ENCODE assay signal across 1 cellular context in genomic region chr14:35292051-35292769, GRCh38.
A peak's percentile ranks its signal among the peaks of the same experiment; 100 is the strongest.
TF ChIP-seq lines count a peak whose summit lies in the region.

Gene PSMA6, plus strand, starts transcription at chr14:35292382. Its CDS starts 95 bp downstream, at chr14:35292477.

TF ChIP-seq in HepG2, 621 proteins besides CTCF, POLR2A, EP300 and RAD21 (continued from another document and continues in another):
- TF ChIP-seq NR2F2 (IDR thresholded peaks at IDR 0.05; ENCODE audit: borderline replicate concordance, low read depth): peak; percentile 28; the same call in 1 of the 2 replicates
- no peak; the same call in 1 of the 2 replicates for TF ChIP-seq ZBTB21 (CRISPR knock-in tag; IDR thresholded peaks at IDR 0.05)
- TF ChIP-seq TFDP2 (CRISPR knock-in tag; IDR thresholded peaks at IDR 0.05): peak; percentile 97
- TF ChIP-seq, protein P1, sequence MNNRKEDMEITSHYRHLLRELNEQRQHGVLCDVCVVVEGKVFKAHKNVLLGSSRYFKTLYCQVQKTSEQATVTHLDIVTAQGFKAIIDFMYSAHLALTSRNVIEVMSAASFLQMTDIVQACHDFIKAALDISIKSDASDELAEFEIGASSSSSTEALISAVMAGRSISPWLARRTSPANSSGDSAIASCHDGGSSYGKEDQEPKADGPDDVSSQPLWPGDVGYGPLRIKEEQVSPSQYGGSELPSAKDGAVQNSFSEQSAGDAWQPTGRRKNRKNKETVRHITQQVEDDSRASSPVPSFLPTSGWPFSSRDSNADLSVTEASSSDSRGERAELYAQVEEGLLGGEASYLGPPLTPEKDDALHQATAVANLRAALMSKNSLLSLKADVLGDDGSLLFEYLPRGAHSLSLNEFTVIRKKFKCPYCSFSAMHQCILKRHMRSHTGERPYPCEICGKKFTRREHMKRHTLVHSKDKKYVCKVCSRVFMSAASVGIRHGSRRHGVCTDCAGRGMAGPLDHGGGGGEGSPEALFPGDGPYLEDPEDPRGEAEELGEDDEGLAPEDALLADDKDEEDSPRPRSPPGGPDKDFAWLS (CRISPR knock-in tag; IDR thresholded peaks at IDR 0.05; ENCODE audit: borderline replicate concordance): peak; percentile 97
- TF ChIP-seq KMT2A (CRISPR knock-in tag; IDR thresholded peaks at IDR 0.05): peak; percentile 100
- TF ChIP-seq ZKSCAN1 (IDR thresholded peaks at IDR 0.05; ENCODE audit: low read length): peak; percentile 42; the same call in 1 of the 2 replicates
- peak; percentile 99 for TF ChIP-seq FOXC1 (CRISPR knock-in tag; IDR thresholded peaks at IDR 0.05; ENCODE audit: borderline replicate concordance)
- TF ChIP-seq MEIS2 (CRISPR knock-in tag; IDR thresholded peaks at IDR 0.05): peak; percentile 84
- peak; percentile 91 for TF ChIP-seq MED1 (CRISPR knock-in tag; IDR thresholded peaks at IDR 0.05)
- TF ChIP-seq TSC22D2 (CRISPR knock-in tag; IDR thresholded peaks at IDR 0.05; ENCODE audit: borderline replicate concordance): 0 out of 2 replicates have a peak, but pooled peaks have one; percentile 95
- TF ChIP-seq ETV6 (CRISPR knock-in tag; conservative IDR thresholded peaks at IDR 0.05): peak; percentile 90
- TF ChIP-seq ZNF580 (CRISPR knock-in tag; IDR thresholded peaks at IDR 0.05; ENCODE audit: borderline replicate concordance, low read depth): peak; percentile 88; the same call in 1 of the 2 replicates
- peak; percentile 98 for TF ChIP-seq THAP9 (CRISPR knock-in tag; IDR thresholded peaks at IDR 0.05; ENCODE audit: borderline replicate concordance)
- TF ChIP-seq, protein P2, sequence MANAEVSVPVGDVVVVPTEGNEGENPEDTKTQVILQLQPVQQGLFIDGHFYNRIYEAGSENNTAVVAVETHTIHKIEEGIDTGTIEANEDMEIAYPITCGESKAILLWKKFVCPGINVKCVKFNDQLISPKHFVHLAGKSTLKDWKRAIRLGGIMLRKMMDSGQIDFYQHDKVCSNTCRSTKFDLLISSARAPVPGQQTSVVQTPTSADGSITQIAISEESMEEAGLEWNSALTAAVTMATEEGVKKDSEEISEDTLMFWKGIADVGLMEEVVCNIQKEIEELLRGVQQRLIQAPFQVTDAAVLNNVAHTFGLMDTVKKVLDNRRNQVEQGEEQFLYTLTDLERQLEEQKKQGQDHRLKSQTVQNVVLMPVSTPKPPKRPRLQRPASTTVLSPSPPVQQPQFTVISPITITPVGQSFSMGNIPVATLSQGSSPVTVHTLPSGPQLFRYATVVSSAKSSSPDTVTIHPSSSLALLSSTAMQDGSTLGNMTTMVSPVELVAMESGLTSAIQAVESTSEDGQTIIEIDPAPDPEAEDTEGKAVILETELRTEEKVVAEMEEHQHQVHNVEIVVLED (CRISPR knock-in tag; IDR thresholded peaks at IDR 0.05; ENCODE audit: borderline replicate concordance): peak; percentile 91
- TF ChIP-seq ATF2 (CRISPR knock-in tag; IDR thresholded peaks at IDR 0.05): peak; percentile 90; the same call in 1 of the 2 replicates
- TF ChIP-seq TARDBP (CRISPR knock-in tag; IDR thresholded peaks at IDR 0.05): peak; percentile 96
- TF ChIP-seq ZNF468 (CRISPR knock-in tag; IDR thresholded peaks at IDR 0.05): no peak; the same call in 1 of the 2 replicates
- peak; percentile 92 for TF ChIP-seq ZNF761 (CRISPR knock-in tag; conservative IDR thresholded peaks at IDR 0.05)
- peak; percentile 99 for TF ChIP-seq AGO2 (optimal IDR thresholded peaks at IDR 0.05; ENCODE audit: low read depth, low read length)
- peak; percentile 86 for TF ChIP-seq KDM4B (CRISPR knock-in tag; IDR thresholded peaks at IDR 0.05)
- peak; percentile 81; the same call in 1 of the 2 replicates for TF ChIP-seq CREBL2 (CRISPR knock-in tag; IDR thresholded peaks at IDR 0.05; ENCODE audit: borderline replicate concordance)
- no peak for TF ChIP-seq PRPF4 (IDR thresholded peaks at IDR 0.05; ENCODE audit: low read depth, low read length, poor library complexity, severe bottlenecking)
- peak; percentile 98 for TF ChIP-seq ZNF782 (CRISPR knock-in tag; IDR thresholded peaks at IDR 0.05; ENCODE audit: borderline replicate concordance)
- peak; percentile 64; the same call in 1 of the 2 replicates for TF ChIP-seq NR1H2 (CRISPR knock-in tag; IDR thresholded peaks at IDR 0.05; ENCODE audit: borderline replicate concordance, low read depth)
- TF ChIP-seq ZC3H4 (CRISPR knock-in tag; IDR thresholded peaks at IDR 0.05; ENCODE audit: borderline replicate concordance): peak; percentile 7; the same call in 1 of the 2 replicates
- TF ChIP-seq NPAS2 (CRISPR knock-in tag; IDR thresholded peaks at IDR 0.05; ENCODE audit: borderline replicate concordance): no peak
- TF ChIP-seq ZNF709 (CRISPR knock-in tag; IDR thresholded peaks at IDR 0.05): peak; percentile 98
- TF ChIP-seq POLR2G (IDR thresholded peaks at IDR 0.05; ENCODE audit: low read depth, low read length): peak; percentile 99
- TF ChIP-seq ELF4 (CRISPR knock-in tag; IDR thresholded peaks at IDR 0.05; ENCODE audit: borderline replicate concordance): peak; percentile 96
- TF ChIP-seq TIGD3 (CRISPR knock-in tag; IDR thresholded peaks at IDR 0.05; ENCODE audit: borderline replicate concordance): peak; percentile 99
- peak; percentile 50; the same call in 1 of the 2 replicates for TF ChIP-seq MIXL1 (CRISPR knock-in tag; IDR thresholded peaks at IDR 0.05)
- TF ChIP-seq KLF13 (CRISPR knock-in tag; IDR thresholded peaks at IDR 0.05): peak; percentile 69
- TF ChIP-seq TGIF2 (CRISPR knock-in tag; IDR thresholded peaks at IDR 0.05): peak; percentile 7; the same call in 1 of the 2 replicates
- TF ChIP-seq ZNF891 (CRISPR knock-in tag; IDR thresholded peaks at IDR 0.05): peak; percentile 100
- TF ChIP-seq, protein P3, sequence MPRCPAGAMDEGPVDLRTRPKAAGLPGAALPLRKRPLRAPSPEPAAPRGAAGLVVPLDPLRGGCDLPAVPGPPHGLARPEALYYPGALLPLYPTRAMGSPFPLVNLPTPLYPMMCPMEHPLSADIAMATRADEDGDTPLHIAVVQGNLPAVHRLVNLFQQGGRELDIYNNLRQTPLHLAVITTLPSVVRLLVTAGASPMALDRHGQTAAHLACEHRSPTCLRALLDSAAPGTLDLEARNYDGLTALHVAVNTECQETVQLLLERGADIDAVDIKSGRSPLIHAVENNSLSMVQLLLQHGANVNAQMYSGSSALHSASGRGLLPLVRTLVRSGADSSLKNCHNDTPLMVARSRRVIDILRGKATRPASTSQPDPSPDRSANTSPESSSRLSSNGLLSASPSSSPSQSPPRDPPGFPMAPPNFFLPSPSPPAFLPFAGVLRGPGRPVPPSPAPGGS (CRISPR knock-in tag; IDR thresholded peaks at IDR 0.05): peak; percentile 58
- peak; percentile 73; the same call in 1 of the 2 replicates for TF ChIP-seq ZNF20 (CRISPR knock-in tag; IDR thresholded peaks at IDR 0.05)
- peak; percentile 99 for TF ChIP-seq BORCS8-MEF2B (CRISPR knock-in tag; IDR thresholded peaks at IDR 0.05)
- no peak for TF ChIP-seq KAT2B (IDR thresholded peaks at IDR 0.05; ENCODE audit: borderline replicate concordance, low read depth, low read length)
- 0 out of 2 replicates have a peak, but pooled peaks have one; percentile 24 for TF ChIP-seq ZBTB42 (CRISPR knock-in tag; IDR thresholded peaks at IDR 0.05)
- TF ChIP-seq POLR2AphosphoS5 (IDR thresholded peaks at IDR 0.05; ENCODE audit: low read depth, low read length): peak; percentile 99
- TF ChIP-seq SKI (IDR thresholded peaks at IDR 0.05; ENCODE audit: partially characterized antibody): peak; percentile 46
- no peak for TF ChIP-seq DMTF1 (CRISPR knock-in tag; IDR thresholded peaks at IDR 0.05)
- peak; percentile 69 for TF ChIP-seq SIN3B (IDR thresholded peaks at IDR 0.05; ENCODE audit: low read length)
- peak; percentile 72 for TF ChIP-seq ISL2 (CRISPR knock-in tag; IDR thresholded peaks at IDR 0.05)
- 0 out of 2 replicates have a peak, but pooled peaks have one; percentile 49 for TF ChIP-seq ZNF530 (CRISPR knock-in tag; IDR thresholded peaks at IDR 0.05; ENCODE audit: low read depth)
- TF ChIP-seq RARA (CRISPR knock-in tag; IDR thresholded peaks at IDR 0.05): peak; percentile 53
- peak; percentile 100 for TF ChIP-seq KAT8 (CRISPR knock-in tag; IDR thresholded peaks at IDR 0.05)
- TF ChIP-seq ZNF841 (CRISPR knock-in tag; IDR thresholded peaks at IDR 0.05; ENCODE audit: borderline replicate concordance): no peak
- TF ChIP-seq NR2C2 (CRISPR knock-in tag; IDR thresholded peaks at IDR 0.05; ENCODE audit: borderline replicate concordance): peak; percentile 100
- TF ChIP-seq ZNF75D (CRISPR knock-in tag; IDR thresholded peaks at IDR 0.05; ENCODE audit: borderline replicate concordance): no peak
- TF ChIP-seq, protein P4, sequence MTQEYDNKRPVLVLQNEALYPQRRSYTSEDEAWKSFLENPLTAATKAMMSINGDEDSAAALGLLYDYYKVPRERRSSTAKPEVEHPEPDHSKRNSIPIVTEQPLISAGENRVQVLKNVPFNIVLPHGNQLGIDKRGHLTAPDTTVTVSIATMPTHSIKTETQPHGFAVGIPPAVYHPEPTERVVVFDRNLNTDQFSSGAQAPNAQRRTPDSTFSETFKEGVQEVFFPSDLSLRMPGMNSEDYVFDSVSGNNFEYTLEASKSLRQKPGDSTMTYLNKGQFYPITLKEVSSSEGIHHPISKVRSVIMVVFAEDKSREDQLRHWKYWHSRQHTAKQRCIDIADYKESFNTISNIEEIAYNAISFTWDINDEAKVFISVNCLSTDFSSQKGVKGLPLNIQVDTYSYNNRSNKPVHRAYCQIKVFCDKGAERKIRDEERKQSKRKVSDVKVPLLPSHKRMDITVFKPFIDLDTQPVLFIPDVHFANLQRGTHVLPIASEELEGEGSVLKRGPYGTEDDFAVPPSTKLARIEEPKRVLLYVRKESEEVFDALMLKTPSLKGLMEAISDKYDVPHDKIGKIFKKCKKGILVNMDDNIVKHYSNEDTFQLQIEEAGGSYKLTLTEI (CRISPR knock-in tag; conservative IDR thresholded peaks at IDR 0.05): no peak
- TF ChIP-seq ZNF674 (CRISPR knock-in tag; IDR thresholded peaks at IDR 0.05; ENCODE audit: low read depth): peak; percentile 22; the same call in 1 of the 2 replicates
